20 cellular contexts compared by ENCODE assay signal in genomic region chr20:35823937-35824336, GRCh38. TPM values are rescaled to one million over a fixed set of nuclear protein-coding genes. Genes with fewer than 3 reads are reported as not detected.
DNase-seq lines count a peak whose midpoint lies in the region; ATAC-seq and TF ChIP-seq lines count a peak whose summit lies in the region.
"Had no signal": no experiment of that assay in that cellular context is flagged by ENCODE, and none has a peak within 500 bp of the region (broad histone marks: within the 10 kb centered on the region; RNA-seq: fewer than 3 reads in every experiment).

No MANE protein-coding gene starts in this region.

- H3K79me2 ChIP-seq in HCT116 (ENCODE audit: insufficient read depth, low read length), result 0 out of 2 replicates have a peak, but pooled peaks cover 3% of the 10 kb centered on the region

- no peaks in the 10 kb centered on the region for H3K9me2 ChIP-seq in HCT116 (ENCODE audit: insufficient read depth)

- H3K9me3 Mint-ChIP-seq in activated CD8-positive, alpha-beta T cell treated with anti-CD3 and anti-CD28 coated beads, Interleukin-2, amount 10 ng/mL, durations not matched to agents 7 days and 5 days (ENCODE audit: insufficient read depth), result no peaks in the 10 kb centered on the region
- H3K9me3 Mint-ChIP-seq: CD4-positive, alpha-beta T cell had no signal

- 80 to 85% methylated on average over 2 of the region's 2 CpGs for WGBS in tibial nerve, 2 donors

- DNase-seq in A172 (ENCODE audit: low spot score) (peak; percentile 21), HCT116 (ENCODE audit: low read depth, low spot score) (no peak), SJSA1 (ENCODE audit: low read depth in 1 of 2, low spot score in 2 of 2) (peak in 1 of 2 experiments; percentile 62), kidney epithelial cell (ENCODE audit: low read depth) (peak; percentile 64), tibial nerve (ENCODE audit: low spot score in 2 of 2) (no peak)
- no peak for DNase-seq in activated CD8-positive, alpha-beta T cell treated with anti-CD3 and anti-CD28 coated beads, Interleukin-2, amount 10 ng/mL, durations not matched to agents 7 days and 5 days
- DNase-seq: 8988T; Calu3; CD4-positive, alpha-beta T cell; GM23248; NCI-H1417; NCI-H187; NCI-H2107; NCI-H2227 treated with DMSO at 0.1 percent for 48 hours; NCI-H524; PC-9 had no signal

- H3K27me3 ChIP-seq in HCT116 (ENCODE audit: insufficient read depth, low read length), result no peaks in the 10 kb centered on the region
- H3K27me3 ChIP-seq in SJSA1 (replicated peaks), result no peaks in the 10 kb centered on the region
- H3K27me3 ChIP-seq in kidney epithelial cell (ENCODE audit: control insufficient read depth, insufficient read depth, low read length), result no peaks in the 10 kb centered on the region
- H3K27me3 ChIP-seq in tibial nerve, result no peaks in the 10 kb centered on the region

- TF ChIP-seq CTCF in HCT116 (IDR thresholded peaks at IDR 0.05 in 2 of 3, conservative IDR thresholded peaks at IDR 0.05 in 1 of 3; ENCODE audit: borderline replicate concordance in 1 of 3, insufficient read depth in 1 of 3, low read depth in 2 of 3, low read length in 2 of 3) (no peak), kidney epithelial cell (IDR thresholded peaks at IDR 0.05; ENCODE audit: insufficient read depth, low read length, poor library complexity, severe bottlenecking) (no peak), tibial nerve (IDR thresholded peaks at IDR 0.05) (no peak)

- peak overlapping the region; percentile 39; the same call in 1 of the 2 replicates for H3K4me2 ChIP-seq in HCT116 (ENCODE audit: low read length)
- H3K4me2 ChIP-seq: KMS-11, PC-9 had no signal

- no peak overlapping the region for H2AFZ ChIP-seq in HCT116 (ENCODE audit: low read depth, low read length, poor library complexity, severe bottlenecking)
- H2AFZ ChIP-seq: GM23248, PC-9 had no signal

- H3K4me1 Mint-ChIP-seq in activated CD8-positive, alpha-beta T cell treated with anti-CD3 and anti-CD28 coated beads, Interleukin-2, amount 10 ng/mL, durations not matched to agents 7 days and 5 days (ENCODE audit: low read depth), result peaks cover 12% of the 10 kb centered on the region

- H3K27ac Mint-ChIP-seq in activated CD8-positive, alpha-beta T cell treated with anti-CD3 and anti-CD28 coated beads, Interleukin-2, amount 10 ng/mL, durations not matched to agents 7 days and 5 days, result no peak overlapping the region
- H3K27ac Mint-ChIP-seq: CD4-positive, alpha-beta T cell had no signal

- no peak for TF ChIP-seq RAD21 in HCT116 (IDR thresholded peaks at IDR 0.05; ENCODE audit: low read depth)

- H4K20me1 ChIP-seq in HCT116 (ENCODE audit: insufficient read depth), result no peaks in the 10 kb centered on the region

- H3K27me3 Mint-ChIP-seq in activated CD8-positive, alpha-beta T cell treated with anti-CD3 and anti-CD28 coated beads, Interleukin-2, amount 10 ng/mL, durations not matched to agents 7 days and 5 days (ENCODE audit: low read depth), result no peaks in the 10 kb centered on the region
- H3K27me3 Mint-ChIP-seq: CD4-positive, alpha-beta T cell had no signal

- H3K4me3 ChIP-seq in HCT116 (replicated peaks in 1 of 2; ENCODE audit: low read depth in 1 of 2, low read length in 2 of 2), result no peak overlapping the region
- no peak overlapping the region for H3K4me3 ChIP-seq in SJSA1
- no peak overlapping the region for H3K4me3 ChIP-seq in kidney epithelial cell (ENCODE audit: low read depth, low read length)
- H3K4me3 ChIP-seq in tibial nerve, result no peak overlapping the region
- H3K4me3 ChIP-seq: GM23248, PC-9, SK-N-MC had no signal

- RAD21 ChIA-PET in HCT116 (lab: Charles Lee; ENCODE audit: low non-redundant PET in 1 of 2, low total read pairs in 2 of 2, uncharacterized antibody in 2 of 2, unreplicated experiment in 2 of 2), result no interaction called here

- intact Hi-C loops in HCT116 (cut with micrococcal nuclease), result no loop called here

- TF ChIP-seq POLR2A in HCT116 (IDR thresholded peaks at IDR 0.05; ENCODE audit: borderline replicate concordance, extremely low read depth, insufficient read depth, insufficient read length) (no peak), tibial nerve (IDR thresholded peaks at IDR 0.05) (no peak)

- no TSS peak for BruUV-seq in HCT116 (replicated peaks; lab: Mats Ljungman, UMichigan)

- CTCF ChIA-PET in HCT116 (lab: Charles Lee), result no interaction called here
- CTCF ChIA-PET in activated CD8-positive, alpha-beta T cell treated with anti-CD3 and anti-CD28 coated beads, Interleukin-2, amount 10 ng/mL, durations not matched to agents 7 days and 5 days (lab: Charles Lee), result no interaction called here

- ATAC-seq in HCT116, result no peak
- no peak for ATAC-seq in GM18909 (IDR thresholded peaks at IDR 0.05; ENCODE audit: poor library complexity, unreplicated experiment)
- ATAC-seq in HG03097 (IDR thresholded peaks at IDR 0.05; ENCODE audit: low FRiP score, unreplicated experiment), result no peak
- ATAC-seq in activated CD8-positive, alpha-beta T cell treated with anti-CD3 and anti-CD28 coated beads, Interleukin-2, amount 10 ng/mL, durations not matched to agents 7 days and 5 days, result no peak

- no peak for TF ChIP-seq EP300 in tibial nerve (IDR thresholded peaks at IDR 0.05)

- H3K4me1 ChIP-seq in HCT116 (ENCODE audit: control insufficient read depth in 1 of 2, insufficient read depth in 2 of 2, low read length in 2 of 2) (peaks cover 17 to 45% of the 10 kb centered on the region in 2 experiments), SJSA1 (replicated peaks) (peaks cover 39% of the 10 kb centered on the region), tibial nerve (peaks cover 0 to 35% (median 6%) of the 10 kb centered on the region in 4 donors)

- no peak overlapping the region for H3K9ac ChIP-seq in HCT116 (ENCODE audit: low read length)
- H3K9ac ChIP-seq: GM23248, KMS-11 had no signal

- H3K36me3 ChIP-seq in HCT116 (ENCODE audit: control insufficient read depth in 1 of 2, insufficient read depth in 2 of 2, low read length in 2 of 2) (no peaks in the 10 kb centered on the region), SJSA1 (peaks cover 14% of the 10 kb centered on the region), kidney epithelial cell (ENCODE audit: control insufficient read depth, insufficient read depth, low read length) (no peaks in the 10 kb centered on the region), tibial nerve (no peaks in the 10 kb centered on the region)

- H3K9me3 ChIP-seq in HCT116 (ENCODE audit: control insufficient read depth in 1 of 2, insufficient read depth in 1 of 2, low read depth in 1 of 2, low read length in 2 of 2), result no peaks in the 10 kb centered on the region
- H3K9me3 ChIP-seq in SJSA1 (replicated peaks), result no peaks in the 10 kb centered on the region
- no peaks in the 10 kb centered on the region for H3K9me3 ChIP-seq in tibial nerve

- POLR2A ChIA-PET in HCT116 (lab: Charles Lee), result no interaction called here
- POLR2A ChIA-PET in activated CD8-positive, alpha-beta T cell treated with anti-CD3 and anti-CD28 coated beads, Interleukin-2, amount 10 ng/mL, durations not matched to agents 7 days and 5 days (lab: Charles Lee), result no interaction called here

- H3K36me3 Mint-ChIP-seq in activated CD8-positive, alpha-beta T cell treated with anti-CD3 and anti-CD28 coated beads, Interleukin-2, amount 10 ng/mL, durations not matched to agents 7 days and 5 days (ENCODE audit: low read depth), result peaks cover 22% of the 10 kb centered on the region

- H3K4me3 Mint-ChIP-seq in activated CD8-positive, alpha-beta T cell treated with anti-CD3 and anti-CD28 coated beads, Interleukin-2, amount 10 ng/mL, durations not matched to agents 7 days and 5 days, result no peak overlapping the region
- H3K4me3 Mint-ChIP-seq: CD4-positive, alpha-beta T cell had no signal

- no peak overlapping the region for H3K27ac ChIP-seq in HCT116 (ENCODE audit: low read depth, low read length)
- peak overlapping the region; percentile 79 for H3K27ac ChIP-seq in SJSA1
- no peak overlapping the region for H3K27ac ChIP-seq in tibial nerve
- H3K27ac ChIP-seq: GM23248, KMS-11, PC-9 had no signal

TF ChIP-seq in HCT116, 20 proteins besides CTCF, POLR2A, EP300 and RAD21:
- no peak for TF ChIP-seq ZNF274 (IDR thresholded peaks at IDR 0.05; ENCODE audit: low read depth, low read length)

RNA-seq across cellular contexts. Expression of gene PHF20, which starts 52.1 kb away (rescaled TPM):
- total RNA-seq in A172 (2014; rRNA removed; shearing (Covaris generic)), result 21.9 and 28.9 TPM in 2 replicates
- total RNA-seq in HCT116 (2021; ENCODE audit: unreplicated experiment) (40.8 TPM), kidney epithelial cell (34.5 and 39.0 TPM in 2 replicates), tibial nerve (10 to 100 TPM; 30.0 to 76.8 (median 57.1) TPM)
- polyA plus RNA-seq in HCT116 (2012), result 15.8 and 22.0 TPM in 2 replicates
- total RNA-seq in SJSA1 (2014; rRNA removed; shearing (Covaris generic)), result 16.7 and 24.1 TPM in 2 replicates
- 10 to 100 TPM; 53.6 to 61.5 TPM for total RNA-seq in activated CD8-positive, alpha-beta T cell treated with anti-CD3 and anti-CD28 coated beads, Interleukin-2, amount 10 ng/mL, durations not matched to agents 7 days and 5 days

Comparison
In these comparisons a context has a peak if more than half of its experiments do, and no peak if none do; other contexts are left out.
1. DNase-seq: peak in A172 (single experiment) and kidney epithelial cell (single experiment); none in HCT116 (single experiment), tibial nerve (0 of 2) and activated CD8-positive, alpha-beta T cell treated with anti-CD3 and anti-CD28 coated beads, Interleukin-2, amount 10 ng/mL, durations not matched to agents 7 days and 5 days (single experiment).